8 cellular contexts compared by ENCODE assay signal in genomic region chr10:124648738-124649137, GRCh38.
A peak's percentile ranks its signal among the peaks of the same experiment; 100 is the strongest.
DNase-seq lines count a peak whose midpoint lies in the region; ATAC-seq and TF ChIP-seq lines count a peak whose summit lies in the region.

No MANE protein-coding gene starts in this region.

- CTCF ChIA-PET in Caco-2 (lab: Charles Lee) = no interaction called here

- peak overlapping the region; percentile 93 for H3K27ac Mint-ChIP-seq in activated naive CD4-positive, alpha-beta T cell treated with anti-CD3 and anti-CD28 coated beads, Interleukin-2, amount 50 U/mL, for 24 hours
- no peak overlapping the region for H3K27ac Mint-ChIP-seq in Caco-2 (ENCODE audit: unreplicated experiment)

- TF ChIP-seq CTCF in Caco-2 (IDR thresholded peaks at IDR 0.05; ENCODE audit: insufficient read depth in 1 of 2, low read depth in 1 of 2, low read length in 1 of 2, severe bottlenecking in 1 of 2, unreplicated experiment in 1 of 2) = no peak

- H3K4me3 Mint-ChIP-seq in activated naive CD4-positive, alpha-beta T cell treated with anti-CD3 and anti-CD28 coated beads, Interleukin-2, amount 50 U/mL, for 24 hours = peak overlapping the region; percentile 73
- H3K4me3 Mint-ChIP-seq in Caco-2 (ENCODE audit: unreplicated experiment) = no peak overlapping the region

- peak; percentile 70 for DNase-seq in NCI-H1436 (lab: John Stamatoyannopoulos, UW)
- no peak for DNase-seq in NCI-H1436 treated with DMSO at 0.1 percent for 48 hours (lab: John Stamatoyannopoulos, UW)
- DNase-seq in RPMI7951 (ENCODE audit: low read depth) = peak; percentile 74
- peak; percentile 92 for DNase-seq in globus pallidus (ENCODE audit: low spot score)
- DNase-seq in pulmonary artery endothelial cell (ENCODE audit: low read depth, low spot score) = peak; percentile 49
- DNase-seq in Caco-2 = no peak

- no peaks in the 10 kb centered on the region; the same call in 1 of the 2 replicates for H3K4me1 ChIP-seq in Caco-2

- POLR2A ChIA-PET in Caco-2 (lab: Charles Lee) = no interaction called here

- H3K9me3 Mint-ChIP-seq in activated naive CD4-positive, alpha-beta T cell treated with anti-CD3 and anti-CD28 coated beads, Interleukin-2, amount 50 U/mL, for 24 hours = no peaks in the 10 kb centered on the region
- no peaks in the 10 kb centered on the region for H3K9me3 Mint-ChIP-seq in Caco-2 (ENCODE audit: unreplicated experiment)

- H3K4me3 ChIP-seq in Caco-2 (ENCODE audit: low read depth, low read length) = no peak overlapping the region

- ATAC-seq in GM18517 (IDR thresholded peaks at IDR 0.05; ENCODE audit: unreplicated experiment) = no peak

- no TSS peak for BruUV-seq in Caco-2 (replicated peaks; lab: Mats Ljungman, UMichigan)

- H3K36me3 Mint-ChIP-seq in activated naive CD4-positive, alpha-beta T cell treated with anti-CD3 and anti-CD28 coated beads, Interleukin-2, amount 50 U/mL, for 24 hours = no peaks in the 10 kb centered on the region
- no peaks in the 10 kb centered on the region for H3K36me3 Mint-ChIP-seq in Caco-2 (ENCODE audit: insufficient read depth, unreplicated experiment)

- intact Hi-C loops in Caco-2 (cut with micrococcal nuclease; ENCODE audit: unreplicated experiment) = no loop called here

- no peaks in the 10 kb centered on the region for H3K27me3 ChIP-seq in Caco-2 (replicated peaks; ENCODE audit: control insufficient read depth, insufficient read depth, low read length)

- H3K4me1 Mint-ChIP-seq in activated naive CD4-positive, alpha-beta T cell treated with anti-CD3 and anti-CD28 coated beads, Interleukin-2, amount 50 U/mL, for 24 hours = peaks cover 88% of the 10 kb centered on the region
- no peaks in the 10 kb centered on the region for H3K4me1 Mint-ChIP-seq in Caco-2 (ENCODE audit: low read depth, unreplicated experiment)

- H3K27me3 Mint-ChIP-seq in activated naive CD4-positive, alpha-beta T cell treated with anti-CD3 and anti-CD28 coated beads, Interleukin-2, amount 50 U/mL, for 24 hours = no peaks in the 10 kb centered on the region
- no peaks in the 10 kb centered on the region for H3K27me3 Mint-ChIP-seq in Caco-2 (ENCODE audit: insufficient read depth, unreplicated experiment)

- H3K9me3 ChIP-seq in Caco-2 = no peaks in the 10 kb centered on the region

- H3K36me3 ChIP-seq in Caco-2 (ENCODE audit: control insufficient read depth, insufficient read depth, low read length) = no peaks in the 10 kb centered on the region

Comparison
In these comparisons a context has a peak if more than half of its experiments do, and no peak if none do; other contexts are left out.
1. DNase-seq: peak in NCI-H1436 (single experiment), RPMI7951 (single experiment), globus pallidus (single experiment) and pulmonary artery endothelial cell (single experiment); none in NCI-H1436 treated with DMSO at 0.1 percent for 48 hours (single experiment) and Caco-2 (0 of 2).